16 cellular contexts compared by ENCODE assay signal in the genomic region with DNA sequence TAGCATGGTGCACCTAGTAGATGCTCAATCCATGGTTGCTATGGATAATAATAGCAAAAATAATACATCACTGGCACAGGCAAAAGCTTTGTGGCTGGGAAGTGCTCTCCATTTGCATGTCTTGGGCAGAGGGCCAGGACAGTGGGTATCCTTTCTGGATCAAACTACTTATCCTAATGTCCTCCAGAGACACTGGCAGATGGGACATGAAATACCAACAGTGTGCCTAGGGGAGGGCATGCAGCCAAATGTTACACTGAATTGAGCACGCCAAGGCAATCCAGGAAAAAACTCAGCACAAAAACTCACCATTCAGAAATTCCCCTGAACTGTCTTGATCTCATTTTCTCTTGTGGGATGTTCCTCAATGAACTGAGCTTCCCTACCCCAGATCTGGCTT.
A peak's percentile ranks its signal among the peaks of the same experiment; 100 is the strongest.
DNase-seq lines count a peak whose midpoint lies in the region; ATAC-seq and TF ChIP-seq lines count a peak whose summit lies in the region.
"Had no signal": no experiment of that assay in that cellular context is flagged by ENCODE, and none has a peak within 500 bp of the region (broad histone marks: within the 10 kb centered on the region; RNA-seq: fewer than 3 reads in every experiment).

No MANE protein-coding gene starts in this region.

- ATAC-seq in psoas muscle (no peak), HG03196 (IDR thresholded peaks at IDR 0.05; ENCODE audit: unreplicated experiment) (no peak)
- ATAC-seq: A549, T-helper 17 cell had no signal

- no peak overlapping the region for H3K27ac ChIP-seq in psoas muscle
- H3K27ac ChIP-seq: A549, C4-2B, SJCRH30 had no signal

- no peaks in the 10 kb centered on the region for H3K9me3 ChIP-seq in psoas muscle
- H3K9me3 ChIP-seq: A549, SJCRH30 had no signal

- no peaks in the 10 kb centered on the region for H3K4me1 ChIP-seq in psoas muscle
- H3K4me1 ChIP-seq: A549 had no signal

- no peaks in the 10 kb centered on the region for H3K36me3 ChIP-seq in psoas muscle (ENCODE audit: insufficient read depth in 1 of 2, low read depth in 1 of 2)
- H3K36me3 ChIP-seq: SJCRH30 had no signal

- DNase-seq in NCI-H82 (lab: John Stamatoyannopoulos, UW) (peak; percentile 3), NCI-H82 treated with DMSO at 0.1 percent for 48 hours (lab: John Stamatoyannopoulos, UW; ENCODE audit: unreplicated experiment) (no peak), NCI-H2171 (lab: John Stamatoyannopoulos, UW) (peak; percentile 54), cerebellar cortex (ENCODE audit: low spot score) (peak; percentile 84), psoas muscle (no peak), foreskin fibroblast (no peak)
- DNase-seq: H7, IMR-90, Karpas-422, NCI-H510A treated with DMSO at 0.1 percent for 48 hours, OCI-M1, SJCRH30, T-helper 17 cell had no signal

- intact Hi-C loops in psoas muscle (cut with DNase I), result no loop called here

- TF ChIP-seq CTCF in psoas muscle (IDR thresholded peaks at IDR 0.05), result no peak
- TF ChIP-seq CTCF in foreskin fibroblast (IDR thresholded peaks at IDR 0.05; ENCODE audit: low read depth, low read length), result no peak

- WGBS in psoas muscle, 3 donors, result 26 to 80% (median 46%) methylated on average over 1 of the region's 1 CpG

- H3K4me3 ChIP-seq in psoas muscle, result no peak overlapping the region
- no peak overlapping the region for H3K4me3 ChIP-seq in foreskin fibroblast (ENCODE audit: low read depth in 1 of 2, low read length in 2 of 2)
- H3K4me3 ChIP-seq: A549, SJCRH30 had no signal

- no peaks in the 10 kb centered on the region for H3K27me3 ChIP-seq in psoas muscle (ENCODE audit: insufficient read depth in 3 of 3, low read length in 2 of 3)
- H3K27me3 ChIP-seq: SJCRH30 had no signal

Comparison
In these comparisons a context has a peak if more than half of its experiments do, and no peak if none do; other contexts are left out.
1. DNase-seq: peak in NCI-H82 (single experiment), NCI-H2171 (single experiment) and cerebellar cortex (single experiment); none in NCI-H82 treated with DMSO at 0.1 percent for 48 hours (single experiment), psoas muscle (0 of 2) and foreskin fibroblast (0 of 2).